1 cellular context compared by ENCODE assay signal in genomic region chr11:119480375-119481020, GRCh38.
TF ChIP-seq lines count a peak whose summit lies in the region.

No MANE protein-coding gene starts in this region.

TF ChIP-seq in K562, 482 proteins besides CTCF, POLR2A, EP300 and RAD21 (continued from another document and continues in another):
- no peak for TF ChIP-seq ARID3A (IDR thresholded peaks at IDR 0.05; ENCODE audit: borderline replicate concordance, low read depth, low read length)
- TF ChIP-seq U2AF2 (optimal IDR thresholded peaks at IDR 0.05; ENCODE audit: low read depth, low read length): no peak
- no peak for TF ChIP-seq NR2F6 (CRISPR knock-in tag; IDR thresholded peaks at IDR 0.05)
- no peak for TF ChIP-seq FOXJ3 (CRISPR knock-in tag; IDR thresholded peaks at IDR 0.05)
- no peak for TF ChIP-seq EP400 (IDR thresholded peaks at IDR 0.05)
- no peak for TF ChIP-seq SMAD4 (CRISPR knock-in tag; conservative IDR thresholded peaks at IDR 0.05)
- no peak for TF ChIP-seq TSC22D4 (tag; IDR thresholded peaks at IDR 0.05)
- 0 out of 4 replicates have a peak, but pooled peaks of 1 of the 2 experiments have one; percentile 31 for TF ChIP-seq RCOR1 (IDR thresholded peaks at IDR 0.05; ENCODE audit: borderline replicate concordance in 1 of 2, low read depth in 2 of 2, low read length in 2 of 2)
- peak; percentile 81 for TF ChIP-seq MAFG (tag; conservative IDR thresholded peaks at IDR 0.05)
- no peak for TF ChIP-seq STAT5A (IDR thresholded peaks at IDR 0.05; ENCODE audit: borderline replicate concordance, low read length)
- TF ChIP-seq ZNF316 (IDR thresholded peaks at IDR 0.05): peak; percentile 59
- no peak for TF ChIP-seq ZNF583 (CRISPR knock-in tag; IDR thresholded peaks at IDR 0.05)
- TF ChIP-seq PHF20 (IDR thresholded peaks at IDR 0.05; ENCODE audit: partially characterized antibody): no peak
- no peak for TF ChIP-seq ZNF707 (CRISPR knock-in tag; conservative IDR thresholded peaks at IDR 0.05)
- TF ChIP-seq ZC3H8 (IDR thresholded peaks at IDR 0.05): no peak
- TF ChIP-seq, protein P1, sequence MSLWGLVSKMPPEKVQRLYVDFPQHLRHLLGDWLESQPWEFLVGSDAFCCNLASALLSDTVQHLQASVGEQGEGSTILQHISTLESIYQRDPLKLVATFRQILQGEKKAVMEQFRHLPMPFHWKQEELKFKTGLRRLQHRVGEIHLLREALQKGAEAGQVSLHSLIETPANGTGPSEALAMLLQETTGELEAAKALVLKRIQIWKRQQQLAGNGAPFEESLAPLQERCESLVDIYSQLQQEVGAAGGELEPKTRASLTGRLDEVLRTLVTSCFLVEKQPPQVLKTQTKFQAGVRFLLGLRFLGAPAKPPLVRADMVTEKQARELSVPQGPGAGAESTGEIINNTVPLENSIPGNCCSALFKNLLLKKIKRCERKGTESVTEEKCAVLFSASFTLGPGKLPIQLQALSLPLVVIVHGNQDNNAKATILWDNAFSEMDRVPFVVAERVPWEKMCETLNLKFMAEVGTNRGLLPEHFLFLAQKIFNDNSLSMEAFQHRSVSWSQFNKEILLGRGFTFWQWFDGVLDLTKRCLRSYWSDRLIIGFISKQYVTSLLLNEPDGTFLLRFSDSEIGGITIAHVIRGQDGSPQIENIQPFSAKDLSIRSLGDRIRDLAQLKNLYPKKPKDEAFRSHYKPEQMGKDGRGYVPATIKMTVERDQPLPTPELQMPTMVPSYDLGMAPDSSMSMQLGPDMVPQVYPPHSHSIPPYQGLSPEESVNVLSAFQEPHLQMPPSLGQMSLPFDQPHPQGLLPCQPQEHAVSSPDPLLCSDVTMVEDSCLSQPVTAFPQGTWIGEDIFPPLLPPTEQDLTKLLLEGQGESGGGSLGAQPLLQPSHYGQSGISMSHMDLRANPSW (CRISPR knock-in tag; IDR thresholded peaks at IDR 0.05): no peak
- TF ChIP-seq PRMT5 (CRISPR knock-in tag; IDR thresholded peaks at IDR 0.05): no peak
- TF ChIP-seq BMI1 (IDR thresholded peaks at IDR 0.05; ENCODE audit: low read length): no peak
- TF ChIP-seq ZNF431 (CRISPR knock-in tag; IDR thresholded peaks at IDR 0.05): no peak
- TF ChIP-seq ZNF140 (CRISPR knock-in tag; IDR thresholded peaks at IDR 0.05): no peak
- no peak for TF ChIP-seq ARNT (IDR thresholded peaks at IDR 0.05)
- no peak for TF ChIP-seq MXI1 (IDR thresholded peaks at IDR 0.05; ENCODE audit: low read depth, low read length)
- no peak for TF ChIP-seq KLF1 (tag; IDR thresholded peaks at IDR 0.05)
- no peak for TF ChIP-seq SNIP1 (IDR thresholded peaks at IDR 0.05; ENCODE audit: low read depth)
- no peak for TF ChIP-seq ZNF444 (CRISPR knock-in tag; IDR thresholded peaks at IDR 0.05)
- no peak for TF ChIP-seq ZNF609 (CRISPR knock-in tag; IDR thresholded peaks at IDR 0.05; ENCODE audit: borderline replicate concordance)
- TF ChIP-seq SRSF9 (IDR thresholded peaks at IDR 0.05; ENCODE audit: borderline replicate concordance, low read depth, low read length): no peak
- TF ChIP-seq CEBPG (CRISPR knock-in tag; IDR thresholded peaks at IDR 0.05): no peak
- no peak for TF ChIP-seq CEBPG (tag; conservative IDR thresholded peaks at IDR 0.05 in 1 of 2, IDR thresholded peaks at IDR 0.05 in 1 of 2)
- TF ChIP-seq KLF10 (CRISPR knock-in tag; IDR thresholded peaks at IDR 0.05): no peak
- TF ChIP-seq PYGO2 (tag; IDR thresholded peaks at IDR 0.05): no peak
- no peak for TF ChIP-seq ATF2 (CRISPR knock-in tag; IDR thresholded peaks at IDR 0.05)
- TF ChIP-seq PTRF (tag; IDR thresholded peaks at IDR 0.05): no peak
- TF ChIP-seq ESRRB (CRISPR knock-in tag; IDR thresholded peaks at IDR 0.05; ENCODE audit: borderline replicate concordance): no peak
- TF ChIP-seq, protein P2, sequence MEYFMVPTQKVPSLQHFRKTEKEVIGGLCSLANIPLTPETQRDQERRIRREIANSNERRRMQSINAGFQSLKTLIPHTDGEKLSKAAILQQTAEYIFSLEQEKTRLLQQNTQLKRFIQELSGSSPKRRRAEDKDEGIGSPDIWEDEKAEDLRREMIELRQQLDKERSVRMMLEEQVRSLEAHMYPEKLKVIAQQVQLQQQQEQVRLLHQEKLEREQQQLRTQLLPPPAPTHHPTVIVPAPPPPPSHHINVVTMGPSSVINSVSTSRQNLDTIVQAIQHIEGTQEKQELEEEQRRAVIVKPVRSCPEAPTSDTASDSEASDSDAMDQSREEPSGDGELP (CRISPR knock-in tag; IDR thresholded peaks at IDR 0.05; ENCODE audit: borderline replicate concordance): no peak
- no peak for TF ChIP-seq POLR3G (IDR thresholded peaks at IDR 0.05; ENCODE audit: extremely low read depth, insufficient read length, insufficient replicate concordance)
- 0 out of 4 replicates have a peak, but pooled peaks of 1 of the 2 experiments have one; percentile 29 for TF ChIP-seq FOXK2 (conservative IDR thresholded peaks at IDR 0.05 in 1 of 2, IDR thresholded peaks at IDR 0.05 in 1 of 2; ENCODE audit: low read depth in 2 of 2)
- TF ChIP-seq LEF1 (IDR thresholded peaks at IDR 0.05): 0 out of 2 replicates have a peak, but pooled peaks have one; percentile 16
- no peak for TF ChIP-seq ZNF561 (CRISPR knock-in tag; conservative IDR thresholded peaks at IDR 0.05)
- no peak for TF ChIP-seq ZNF146 (CRISPR knock-in tag; IDR thresholded peaks at IDR 0.05; ENCODE audit: unreplicated experiment)
- no peak for TF ChIP-seq CEBPZ (IDR thresholded peaks at IDR 0.05; ENCODE audit: borderline replicate concordance, low read depth, low read length)
- TF ChIP-seq ZNF121 (CRISPR knock-in tag; conservative IDR thresholded peaks at IDR 0.05): no peak
- TF ChIP-seq DMBX1 (CRISPR knock-in tag; IDR thresholded peaks at IDR 0.05; ENCODE audit: borderline replicate concordance): no peak
- TF ChIP-seq, protein P3, sequence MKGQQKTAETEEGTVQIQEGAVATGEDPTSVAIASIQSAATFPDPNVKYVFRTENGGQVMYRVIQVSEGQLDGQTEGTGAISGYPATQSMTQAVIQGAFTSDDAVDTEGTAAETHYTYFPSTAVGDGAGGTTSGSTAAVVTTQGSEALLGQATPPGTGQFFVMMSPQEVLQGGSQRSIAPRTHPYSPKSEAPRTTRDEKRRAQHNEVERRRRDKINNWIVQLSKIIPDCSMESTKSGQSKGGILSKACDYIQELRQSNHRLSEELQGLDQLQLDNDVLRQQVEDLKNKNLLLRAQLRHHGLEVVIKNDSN (CRISPR knock-in tag; IDR thresholded peaks at IDR 0.05): no peak
- TF ChIP-seq MAFF (IDR thresholded peaks at IDR 0.05; ENCODE audit: low read length): peak; percentile 23; the same call in 1 of the 2 replicates
- TF ChIP-seq ZNF57 (CRISPR knock-in tag; IDR thresholded peaks at IDR 0.05): no peak
- TF ChIP-seq ARID1B (IDR thresholded peaks at IDR 0.05): peak; percentile 41; the same call in 1 of the 2 replicates
- TF ChIP-seq SUPT5H (IDR thresholded peaks at IDR 0.05): no peak
- TF ChIP-seq THRAP3 (IDR thresholded peaks at IDR 0.05; ENCODE audit: borderline replicate concordance): no peak
- no peak for TF ChIP-seq STAT5B (CRISPR knock-in tag; IDR thresholded peaks at IDR 0.05)
- TF ChIP-seq HOXB6 (CRISPR knock-in tag; IDR thresholded peaks at IDR 0.05; ENCODE audit: borderline replicate concordance): no peak
- TF ChIP-seq L3MBTL2 (IDR thresholded peaks at IDR 0.05): 0 out of 2 replicates have a peak, but pooled peaks have one; percentile 6
- no peak for TF ChIP-seq ELF1 (tag; IDR thresholded peaks at IDR 0.05)
- no peak for TF ChIP-seq FOS (IDR thresholded peaks at IDR 0.05; ENCODE audit: extremely low read depth, insufficient read length)
- TF ChIP-seq ATF4 (CRISPR knock-in tag; IDR thresholded peaks at IDR 0.05): no peak
- TF ChIP-seq C11orf30 (IDR thresholded peaks at IDR 0.05; ENCODE audit: low read depth): peak; percentile 78
- no peak for TF ChIP-seq NR2C2 (CRISPR knock-in tag; IDR thresholded peaks at IDR 0.05)
- TF ChIP-seq NR2C2 (tag; IDR thresholded peaks at IDR 0.05): peak; percentile 72
- TF ChIP-seq CTBP1 (IDR thresholded peaks at IDR 0.05; ENCODE audit: borderline replicate concordance): peak; percentile 22; the same call in 1 of the 2 replicates
